ENCODE assay signal across 15 cellular contexts in genomic region chr6:163579111-163579879, GRCh38.
DNase-seq lines count a peak whose midpoint lies in the region; ATAC-seq, FAIRE-seq and TF ChIP-seq lines count a peak whose summit lies in the region.
"Had no signal": no experiment of that assay in that cellular context is flagged by ENCODE, and none has a peak within 500 bp of the region (broad histone marks: within the 10 kb centered on the region; RNA-seq: fewer than 3 reads in every experiment).

No MANE protein-coding gene starts in this region.

- intact Hi-C loops in right cardiac atrium (cut with DNase I) = no loop called here
- intact Hi-C loops in psoas muscle (cut with DNase I) = loop anchor here in 1 of 2 donors (5.0 kb wide), 1 partner anchor 152 kb away; no protein-coding TSS in a partner anchor
- intact Hi-C loops in aorta (cut with DNase I) = no loop called here
- intact Hi-C loops in stomach (cut with DNase I; ENCODE audit: low total_unique reads) = no loop called here
- intact Hi-C loops in CD4-positive, alpha-beta memory T cell (cut with micrococcal nuclease) = no loop called here

- no peaks in the 10 kb centered on the region for H3K27me3 Mint-ChIP-seq in astrocyte (ENCODE audit: low read depth, unreplicated experiment)
- peaks cover 0 to 1% of the 10 kb centered on the region in 2 donors for H3K27me3 Mint-ChIP-seq in CD4-positive, alpha-beta memory T cell

- CTCF ChIA-PET in CD4-positive, alpha-beta memory T cell (lab: Charles Lee; ENCODE audit: partially characterized antibody) = no interaction called here

- peak overlapping the region; percentile 9 for H3K27ac Mint-ChIP-seq in astrocyte (ENCODE audit: unreplicated experiment)
- H3K27ac Mint-ChIP-seq in CD4-positive, alpha-beta memory T cell = no peak overlapping the region
- H3K27ac Mint-ChIP-seq: CD14-positive monocyte, memory B cell had no signal

- peaks cover 15% of the 10 kb centered on the region for H3K4me1 Mint-ChIP-seq in astrocyte (ENCODE audit: low read depth, unreplicated experiment)
- peaks cover 0 to 5% (median 0%) of the 10 kb centered on the region in 4 donors for H3K4me1 Mint-ChIP-seq in CD4-positive, alpha-beta memory T cell
- H3K4me1 Mint-ChIP-seq: memory B cell had no signal

- H3K36me3 ChIP-seq in GM23248 (ENCODE audit: low read depth) (0 out of 2 replicates have a peak, but pooled peaks cover 9% of the 10 kb centered on the region), astrocyte (ENCODE audit: insufficient read depth, low read length) (peaks cover 6% of the 10 kb centered on the region), psoas muscle (ENCODE audit: insufficient read depth in 1 of 2, low read depth in 1 of 2) (peaks cover 0 to 20% of the 10 kb centered on the region in 2 donors), aorta (ENCODE audit: control insufficient read depth in 1 of 2, insufficient read depth in 2 of 2, low read length in 1 of 2) (no peaks in the 10 kb centered on the region), stomach (peaks cover 0 to 3% (median 2%) of the 10 kb centered on the region in 4 donors)
- H3K36me3 ChIP-seq in CD4-positive, alpha-beta memory T cell (ENCODE audit: insufficient read depth, low read length) = no peaks in the 10 kb centered on the region

- 28 to 30% methylated on average over 13 of the region's 13 CpGs for WGBS in GM23248 (ENCODE audit: low coverage in 1 of 2, low lambda C conversion rate in 2 of 2, missing lambda C conversion rate in 2 of 2), 2 experiments
- 48% methylated on average over 13 of the region's 13 CpGs for WGBS in right cardiac atrium
- WGBS in psoas muscle, 3 donors = 31 to 42% (median 32%) methylated on average over 13 of the region's 13 CpGs
- 62 to 66% methylated on average over 13 of the region's 13 CpGs for WGBS in aorta, 2 donors
- WGBS in stomach, 5 donors = 50 to 65% (median 53%) methylated on average over 12 to 13 of the region's 13 CpGs

- H3K79me2 ChIP-seq in GM23248 (ENCODE audit: insufficient read depth) (no peaks in the 10 kb centered on the region), astrocyte (ENCODE audit: insufficient read depth, low read length) (no peaks in the 10 kb centered on the region)

- no peak for TF ChIP-seq EP300 in stomach (IDR thresholded peaks at IDR 0.05)

- H3K36me3 Mint-ChIP-seq in astrocyte (ENCODE audit: low read depth, unreplicated experiment) = peaks cover 2% of the 10 kb centered on the region
- peaks cover 0 to 1% of the 10 kb centered on the region in 2 donors for H3K36me3 Mint-ChIP-seq in CD4-positive, alpha-beta memory T cell

- no peak for FAIRE-seq in astrocyte (lab: Jason Lieb, UNC)

- no peak overlapping the region for H3K27ac ChIP-seq in GM23248
- no peak overlapping the region for H3K27ac ChIP-seq in astrocyte (ENCODE audit: low read depth, low read length)
- peak overlapping the region; percentile 62 for H3K27ac ChIP-seq in right cardiac atrium (ENCODE audit: low read length)
- H3K27ac ChIP-seq in psoas muscle = peak overlapping the region; percentile 83
- no peak overlapping the region for H3K27ac ChIP-seq in aorta (ENCODE audit: low read depth in 1 of 2, low read length in 2 of 2)
- H3K27ac ChIP-seq in stomach = no peak overlapping the region
- no peak overlapping the region for H3K27ac ChIP-seq in CD4-positive, alpha-beta memory T cell (ENCODE audit: low read depth, low read length)
- H3K27ac ChIP-seq: RWPE1 had no signal

- peaks cover 17% of the 10 kb centered on the region for H3K4me1 ChIP-seq in GM23248 (ENCODE audit: insufficient read depth)
- peaks cover 6% of the 10 kb centered on the region for H3K4me1 ChIP-seq in astrocyte (ENCODE audit: insufficient read depth, low read length)
- peaks cover 3% of the 10 kb centered on the region for H3K4me1 ChIP-seq in right cardiac atrium (ENCODE audit: control insufficient read depth, insufficient read depth, low read length)
- peaks cover 51% of the 10 kb centered on the region for H3K4me1 ChIP-seq in psoas muscle
- H3K4me1 ChIP-seq in aorta (ENCODE audit: control insufficient read depth in 1 of 2, insufficient read depth in 2 of 2, low read length in 2 of 2) = no peaks in the 10 kb centered on the region
- peaks cover 0 to 10% (median 4%) of the 10 kb centered on the region in 4 donors for H3K4me1 ChIP-seq in stomach
- no peaks in the 10 kb centered on the region for H3K4me1 ChIP-seq in CD4-positive, alpha-beta memory T cell (ENCODE audit: insufficient read depth, low read length)

- H3K9ac ChIP-seq in GM23248 (no peak overlapping the region), astrocyte (ENCODE audit: low read length) (no peak overlapping the region)

- no peak for TF ChIP-seq CTCF in astrocyte (IDR thresholded peaks at IDR 0.05; ENCODE audit: insufficient read depth, low read depth, low read length)
- TF ChIP-seq CTCF in psoas muscle (IDR thresholded peaks at IDR 0.05) = no peak
- no peak for TF ChIP-seq CTCF in stomach (IDR thresholded peaks at IDR 0.05)

- ATAC-seq in right cardiac atrium (peak; percentile 14 to 46), psoas muscle (peak; percentile 45 to 62 (median 56)), aorta (ENCODE audit: low FRiP score) (no peak)
- ATAC-seq: activated T-cell treated with anti-CD3 and anti-CD28 coated beads, Interleukin-2, amount 50 U/mL, for 4 hours had no signal

- no peaks in the 10 kb centered on the region for H3K9me3 ChIP-seq in GM23248 (ENCODE audit: low read depth)
- no peaks in the 10 kb centered on the region for H3K9me3 ChIP-seq in astrocyte (ENCODE audit: insufficient read depth, low read depth, low read length)
- no peaks in the 10 kb centered on the region for H3K9me3 ChIP-seq in right cardiac atrium (ENCODE audit: control insufficient read depth, low read length)
- H3K9me3 ChIP-seq in psoas muscle = no peaks in the 10 kb centered on the region
- no peaks in the 10 kb centered on the region for H3K9me3 ChIP-seq in aorta (ENCODE audit: control insufficient read depth, low read length)
- H3K9me3 ChIP-seq in stomach = no peaks in the 10 kb centered on the region
- no peaks in the 10 kb centered on the region for H3K9me3 ChIP-seq in CD4-positive, alpha-beta memory T cell (ENCODE audit: control insufficient read depth in 1 of 2, low read length in 2 of 2)

- in situ Hi-C loops in GM23248 (cut with MboI) = no loop called here

- POLR2A ChIA-PET in CD4-positive, alpha-beta memory T cell (lab: Charles Lee; ENCODE audit: partially characterized antibody) = no interaction called here

- DNase-seq in GM23248 = peak; percentile 23
- peak; percentile 37 for DNase-seq in astrocyte (ENCODE audit: low read depth)
- peak in 1 of 3 donors; percentile 56 for DNase-seq in right cardiac atrium
- peak in 1 of 2 donors; percentile 67 for DNase-seq in psoas muscle
- DNase-seq in aorta = no peak
- no peak for DNase-seq in GF-D8 (lab: John Stamatoyannopoulos, UW)
- no peak for DNase-seq in stomach
- no peak for DNase-seq in CD4-positive, alpha-beta memory T cell
- DNase-seq: activated T-cell treated with anti-CD3 and anti-CD28 coated beads, Interleukin-2, amount 50 U/mL, for 4 hours; foreskin fibroblast; Kasumi-1; NCI-H2171 had no signal

- H2AFZ ChIP-seq in GM23248 = no peak overlapping the region
- no peak overlapping the region for H2AFZ ChIP-seq in astrocyte (ENCODE audit: low read depth, low read length)

- no peaks in the 10 kb centered on the region for H3K9me2 ChIP-seq in GM23248 (ENCODE audit: insufficient read depth)

- no peak for TF ChIP-seq POLR2A in stomach (IDR thresholded peaks at IDR 0.05)

- H4K20me1 ChIP-seq in GM23248 (ENCODE audit: insufficient read depth) (no peaks in the 10 kb centered on the region), astrocyte (ENCODE audit: insufficient read depth, low read length) (no peaks in the 10 kb centered on the region)

- H3K27me3 ChIP-seq in GM23248 (replicated peaks; ENCODE audit: insufficient read depth) (no peaks in the 10 kb centered on the region), astrocyte (ENCODE audit: insufficient read depth, low read length) (no peaks in the 10 kb centered on the region), right cardiac atrium (ENCODE audit: control insufficient read depth, insufficient read depth) (no peaks in the 10 kb centered on the region), psoas muscle (ENCODE audit: insufficient read depth in 3 of 3, low read length in 2 of 3) (no peaks in the 10 kb centered on the region), aorta (ENCODE audit: control insufficient read depth in 1 of 2, insufficient read depth in 2 of 2, low read length in 1 of 2) (no peaks in the 10 kb centered on the region), stomach (no peaks in the 10 kb centered on the region)
- H3K27me3 ChIP-seq in CD4-positive, alpha-beta memory T cell (ENCODE audit: insufficient read depth, low read length) = no peaks in the 10 kb centered on the region

- H3K4me2 ChIP-seq in GM23248 (ENCODE audit: unreplicated experiment) (no peak overlapping the region), astrocyte (ENCODE audit: low read length) (peak overlapping the region; percentile 2)

- H3K4me3 Mint-ChIP-seq in astrocyte (ENCODE audit: unreplicated experiment) = no peak overlapping the region
- H3K4me3 Mint-ChIP-seq in CD4-positive, alpha-beta memory T cell = no peak overlapping the region
- H3K4me3 Mint-ChIP-seq: activated T-cell treated with anti-CD3 and anti-CD28 coated beads, Interleukin-2, amount 50 U/mL, for 4 hours; CD14-positive monocyte; memory B cell had no signal

- no peak overlapping the region for H3K4me3 ChIP-seq in GM23248
- H3K4me3 ChIP-seq in astrocyte (ENCODE audit: insufficient read depth, low read depth, low read length) = no peak overlapping the region
- no peak overlapping the region for H3K4me3 ChIP-seq in right cardiac atrium (ENCODE audit: low read length)
- no peak overlapping the region for H3K4me3 ChIP-seq in psoas muscle
- H3K4me3 ChIP-seq in aorta (ENCODE audit: low read length in 2 of 2) = no peak overlapping the region
- no peak overlapping the region for H3K4me3 ChIP-seq in stomach
- no peak overlapping the region for H3K4me3 ChIP-seq in CD4-positive, alpha-beta memory T cell (ENCODE audit: low read length in 2 of 2)

- no peaks in the 10 kb centered on the region for H3K9me3 Mint-ChIP-seq in astrocyte (ENCODE audit: unreplicated experiment)
- no peaks in the 10 kb centered on the region for H3K9me3 Mint-ChIP-seq in CD4-positive, alpha-beta memory T cell
- H3K9me3 Mint-ChIP-seq: activated T-cell treated with anti-CD3 and anti-CD28 coated beads, Interleukin-2, amount 50 U/mL, for 4 hours had no signal

- H3F3A ChIP-seq in GM23248 (ENCODE audit: insufficient read depth) = peaks cover 13% of the 10 kb centered on the region

Comparison
In these comparisons a context has a peak if more than half of its experiments do, and no peak if none do; other contexts are left out.
1. DNase-seq: peak in GM23248 (single experiment) and astrocyte (single experiment); none in aorta (0 of 2), GF-D8 (single experiment), stomach (single experiment) and CD4-positive, alpha-beta memory T cell (0 of 5).
2. H3K27ac ChIP-seq: peak in right cardiac atrium (single experiment) and psoas muscle (single experiment); none in GM23248 (single experiment), astrocyte (single experiment), aorta (0 of 2), stomach (0 of 5) and CD4-positive, alpha-beta memory T cell (single experiment).